8 cellular contexts compared by ENCODE assay signal in genomic region chr2:112542974-112543760, GRCh38. TPM values are rescaled to one million over a fixed set of nuclear protein-coding genes. Genes with fewer than 3 reads are reported as not detected.
DNase-seq lines count a peak whose midpoint lies in the region; FAIRE-seq and TF ChIP-seq lines count a peak whose summit lies in the region.

No MANE protein-coding gene starts in this region.

- peak; percentile 22 for TF ChIP-seq CTCF in choroid plexus epithelial cell (conservative IDR thresholded peaks at IDR 0.05; ENCODE audit: low read depth, low read length)

- DNase-seq in ACHN (peak; percentile 45), GM12892 (ENCODE audit: insufficient read length) (no peak), NCI-H226 (peak; percentile 3), choroid plexus epithelial cell (ENCODE audit: low read depth) (peak; percentile 14), myocyte (ENCODE audit: low read depth) (peak; percentile 10), epidermal melanocyte (ENCODE audit: insufficient read length, low spot score) (no peak), NCI-H2171 treated with DMSO at 0.1 percent for 48 hours (lab: John Stamatoyannopoulos, UW) (no peak)
- no peak for DNase-seq in effector CD4-positive, alpha-beta T cell

- FAIRE-seq in GM12892 (lab: Jason Lieb, UNC) = peak; percentile 68

- in situ Hi-C loops in ACHN (cut with HindIII; ENCODE audit: low pct_ligation_motif_present, low pct_unique_long_range_greater_than_20kb, low sequenced_read_pairs) = no loop called here

- TF ChIP-seq POLR2A in GM12892 (IDR thresholded peaks at IDR 0.05; ENCODE audit: low read depth, low read length) = no peak

- peak overlapping the region; percentile 96 for H3K4me3 ChIP-seq in choroid plexus epithelial cell (ENCODE audit: low read depth, low read length)

RNA-seq across cellular contexts. Expression of gene POLR1B, which starts 0.9 kb away (rescaled TPM):
- 14.5 TPM for polyA plus RNA-seq in GM12892 (2012; ENCODE audit: missing spikeins)
- 11.8 and 14.0 TPM in 2 replicates for total RNA-seq in myocyte
- 6.0 TPM for polyA plus RNA-seq in myocyte (2012)

RNA-seq across cellular contexts. Expression of gene CHCHD5, which starts 41.2 kb away (rescaled TPM):
- polyA plus RNA-seq in GM12892 (2012; ENCODE audit: missing spikeins) = 29.4 TPM
- 20.9 and 21.6 TPM in 2 replicates for total RNA-seq in myocyte
- polyA plus RNA-seq in myocyte (2012) = 65.0 TPM

Comparison
In these comparisons a context has a peak if more than half of its experiments do, and no peak if none do; other contexts are left out.
1. DNase-seq: peak in ACHN (single experiment), NCI-H226 (single experiment), choroid plexus epithelial cell (single experiment) and myocyte (single experiment); none in GM12892 (single experiment), epidermal melanocyte (single experiment), effector CD4-positive, alpha-beta T cell (single experiment) and NCI-H2171 treated with DMSO at 0.1 percent for 48 hours (single experiment).